In genomic region chr4:116217781-116218180, GRCh38 we compare ENCODE assay signal across 24 cellular contexts.
"Had no signal": no experiment of that assay in that cellular context is flagged by ENCODE, and none has a peak within 500 bp of the region (broad histone marks: within the 10 kb centered on the region; RNA-seq: fewer than 3 reads in every experiment).

No MANE protein-coding gene starts in this region.

- H3K36me3 ChIP-seq: left ventricle myocardium inferior, ovary, prostate gland, spleen, thoracic aorta, vagina had no signal

- H3K4me1 ChIP-seq: left ventricle myocardium inferior, prostate gland, spleen, vagina had no signal

- FAIRE-seq: TTC549 had no signal

- H3K27me3 Mint-ChIP-seq: naive thymus-derived CD8-positive, alpha-beta T cell; type B pancreatic cell had no signal

- H3K9me3 ChIP-seq: left ventricle myocardium inferior, ovary, prostate gland, spleen, thoracic aorta, vagina had no signal

- DNase-seq: activated CD4-positive, alpha-beta T cell treated with anti-CD3 and anti-CD28 coated beads for 1 hour; activated CD4-positive, alpha-beta T cell treated with anti-CD3 and anti-CD28 coated beads, Interleukin-2, amount 50 U/mL, for 1 hour; activated CD8-positive, alpha-beta T cell treated with anti-CD3 and anti-CD28 coated beads, Interleukin-2, amount 10 ng/mL, durations not matched to agents 7 days and 5 days; aorta; cerebellar nuclear complex; endodermal cell; foreskin melanocyte; glutamatergic neuron; immature natural killer cell; left ventricle myocardium inferior; naive thymus-derived CD8-positive, alpha-beta T cell; ovary; spleen; stimulated activated CD4-positive, alpha-beta T cell treated with anti-CD3 and anti-CD28 coated beads, Interleukin-4, amount 100 ng/mL, for 1 hour; stimulated activated naive CD4-positive, alpha-beta T cell treated with Interleukin-2 at 50 U/mL for 16 hours had no signal

- H3K36me3 Mint-ChIP-seq: activated naive CD4-positive, alpha-beta T cell treated with anti-CD3 and anti-CD28 coated beads, Interleukin-2, amount 50 U/mL, for 72 hours; immature natural killer cell; mesothelial cell of epicardium; naive thymus-derived CD8-positive, alpha-beta T cell; type B pancreatic cell had no signal

- H3K4me2 ChIP-seq: hepatocyte had no signal

- H3K27ac ChIP-seq: coronary artery, hepatocyte, left ventricle myocardium inferior, ovary, prostate gland, spleen, thoracic aorta, vagina had no signal

- H3K4me1 Mint-ChIP-seq: endodermal cell; immature natural killer cell; naive thymus-derived CD8-positive, alpha-beta T cell had no signal

- H3K27ac Mint-ChIP-seq: activated CD8-positive, alpha-beta T cell treated with anti-CD3 and anti-CD28 coated beads, Interleukin-2, amount 10 ng/mL, durations not matched to agents 7 days and 5 days; activated naive CD4-positive, alpha-beta T cell treated with anti-CD3 and anti-CD28 coated beads, Interleukin-2, amount 50 U/mL, for 72 hours; endodermal cell; immature natural killer cell; mesothelial cell of epicardium; naive thymus-derived CD8-positive, alpha-beta T cell; type B pancreatic cell had no signal

- ATAC-seq: activated CD8-positive, alpha-beta T cell treated with anti-CD3 and anti-CD28 coated beads, Interleukin-2, amount 10 ng/mL, durations not matched to agents 7 days and 5 days; activated naive CD4-positive, alpha-beta T cell treated with anti-CD3 and anti-CD28 coated beads, Interleukin-2, amount 50 U/mL, for 72 hours; naive thymus-derived CD8-positive, alpha-beta T cell had no signal

- H2AFZ ChIP-seq: hepatocyte had no signal

- H3K27me3 ChIP-seq: hepatocyte, ovary, spleen, vagina had no signal

- H3K4me3 Mint-ChIP-seq: activated CD8-positive, alpha-beta T cell treated with anti-CD3 and anti-CD28 coated beads, Interleukin-2, amount 10 ng/mL, durations not matched to agents 7 days and 5 days; endodermal cell; immature natural killer cell; mesothelial cell of epicardium; naive thymus-derived CD8-positive, alpha-beta T cell; type B pancreatic cell had no signal

- H3K4me3 ChIP-seq: coronary artery, hepatocyte, left ventricle myocardium inferior, ovary, prostate gland, spleen, thoracic aorta, vagina had no signal

- H3K79me2 ChIP-seq: hepatocyte had no signal

- H3K9me3 Mint-ChIP-seq: endodermal cell, type B pancreatic cell had no signal
